ENCODE assay signal across 3 cellular contexts in the genomic region with DNA sequence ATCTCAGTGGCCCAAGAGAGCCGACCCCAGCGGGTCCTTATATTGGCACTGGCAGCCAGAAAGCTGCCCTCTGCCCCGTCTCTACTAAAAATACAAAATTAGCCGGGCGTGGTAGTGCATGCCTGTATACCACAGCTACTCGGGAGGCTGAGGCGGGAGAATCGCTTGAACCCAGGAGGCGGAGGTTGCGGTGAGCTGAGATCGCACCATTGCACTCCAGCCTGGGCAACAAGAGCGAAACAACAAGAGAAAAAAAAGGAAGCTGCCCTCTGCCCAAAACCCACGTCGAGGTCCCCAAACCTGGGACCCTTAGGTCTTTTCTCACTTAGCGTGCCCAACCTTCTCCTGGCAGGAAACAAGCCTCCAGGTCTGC. TPM values are rescaled to one million over a fixed set of nuclear protein-coding genes. Genes with fewer than 3 reads are reported as not detected.
A peak's percentile ranks its signal among the peaks of the same experiment; 100 is the strongest.
DNase-seq lines count a peak whose midpoint lies in the region; ATAC-seq and TF ChIP-seq lines count a peak whose summit lies in the region.
"Not testable (repeated sequence)": the region's sequence is repeated elsewhere in the genome, so short reads cannot be mapped to it uniquely, and the experiment has no call there.
"Had no signal": no experiment of that assay in that cellular context is flagged by ENCODE, and none has a peak within 500 bp of the region (broad histone marks: within the 10 kb centered on the region; RNA-seq: fewer than 3 reads in every experiment).

No MANE protein-coding gene starts in this region.

- peaks cover 33 to 69% (median 63%) of the 10 kb centered on the region in 4 donors for H3K4me1 Mint-ChIP-seq in naive thymus-derived CD8-positive, alpha-beta T cell

- not testable (repeated sequence) for H4K20me1 ChIP-seq in SK-N-SH (ENCODE audit: insufficient read depth)

- peak overlapping the region; percentile 76 to 96 for H3K4me3 ChIP-seq in SK-N-SH (ENCODE audit: low read depth in 2 of 2, low read length in 1 of 2)

- not testable (repeated sequence) for ATAC-seq in naive thymus-derived CD8-positive, alpha-beta T cell

- peaks cover 23% of the 10 kb centered on the region for H3K79me2 ChIP-seq in SK-N-SH (ENCODE audit: insufficient read depth)

- H3K4me2 ChIP-seq in SK-N-SH = peak overlapping the region; percentile 91

- H3F3A ChIP-seq in SK-N-SH (replicated peaks; ENCODE audit: insufficient read depth) = not testable (repeated sequence)

- H3K9me3 Mint-ChIP-seq in naive thymus-derived CD8-positive, alpha-beta T cell = not testable (repeated sequence)

- H3K27me3 ChIP-seq in SK-N-SH (ENCODE audit: insufficient read depth) = not testable (repeated sequence)

- peak overlapping the region; percentile 95; the same call in 1 of the 2 replicates for H2AFZ ChIP-seq in SK-N-SH (ENCODE audit: low read depth)

- DNase-seq in SK-N-SH; naive thymus-derived CD8-positive, alpha-beta T cell: not testable (repeated sequence)

- not testable (repeated sequence) for TF ChIP-seq EP300 in SK-N-SH (IDR thresholded peaks at IDR 0.05; ENCODE audit: borderline replicate concordance in 1 of 2, low read depth in 1 of 2, low read length in 1 of 2)

- peak overlapping the region; percentile 72 for H3K9ac ChIP-seq in SK-N-SH

- CTCF ChIA-PET in SK-N-SH (lab: Yijun Ruan, JAX) = interaction anchor here (1.1 to 3.9 kb wide), 12 partner anchors 15 to 153 kb away, joined by 3 to 17 read pairs (median 6); partner anchors contain the start of gene CASP2

- TF ChIP-seq RAD21 in SK-N-SH (IDR thresholded peaks at IDR 0.05; ENCODE audit: low read length) = not testable (repeated sequence)

- not testable (repeated sequence) for H3K9me3 ChIP-seq in SK-N-SH

- peaks cover 0 to 48% (median 7%) of the 10 kb centered on the region in 3 donors for H3K36me3 Mint-ChIP-seq in naive thymus-derived CD8-positive, alpha-beta T cell

- WGBS in SK-N-SH (ENCODE audit: low lambda C conversion rate) = 81% methylated on average over 15 of the region's 15 CpGs

- H3K27me3 Mint-ChIP-seq in naive thymus-derived CD8-positive, alpha-beta T cell = not testable (repeated sequence)

- peak overlapping the region; percentile 92 to 99 (median 96) for H3K4me3 Mint-ChIP-seq in naive thymus-derived CD8-positive, alpha-beta T cell

- H3K36me3 ChIP-seq in SK-N-SH (replicated peaks in 1 of 2; ENCODE audit: control insufficient read depth in 1 of 2, insufficient read depth in 2 of 2, low read length in 1 of 2) = peaks cover 37% of the 10 kb centered on the region in 2 experiments

- TF ChIP-seq CTCF in SK-N-SH (IDR thresholded peaks at IDR 0.05) = not testable (repeated sequence)

- H3K9me2 ChIP-seq in SK-N-SH = not testable (repeated sequence)

- peaks cover 7 to 12% of the 10 kb centered on the region in 2 experiments; a peak in 2 of 4 replicates for H3K4me1 ChIP-seq in SK-N-SH (ENCODE audit: control insufficient read depth in 1 of 2, insufficient read depth in 2 of 2, low read depth in 1 of 2, low read length in 1 of 2)

- H3K27ac ChIP-seq in SK-N-SH (ENCODE audit: low read depth in 2 of 2, low read length in 1 of 2) = not testable (repeated sequence)

- H3K27ac Mint-ChIP-seq in naive thymus-derived CD8-positive, alpha-beta T cell = peak overlapping the region; percentile 94 to 97 (median 96)

- POLR2A ChIA-PET in SK-N-SH (lab: Yijun Ruan, JAX) = interaction anchor here (0.5 to 1.6 kb wide), 2 partner anchors 7 to 24 kb away, joined by 4 to 13 read pairs; partner anchors contain the start of gene CASP2
- POLR2A ChIA-PET in naive thymus-derived CD8-positive, alpha-beta T cell (lab: Charles Lee) = interaction anchor here (0.6 to 7.8 kb wide), 8 partner anchors 9 to 145 kb away, joined by 3 to 51 read pairs (median 6); partner anchors contain the start of genes CASP2 and EPHA1

RNA-seq across cellular contexts. Expression of gene GSTK1, which starts 0.9 kb away (rescaled TPM):
- polyA plus RNA-seq in SK-N-SH (2012; rRNA removed) = 299 and 354 TPM in 2 replicates
- 210 and 257 TPM in 2 replicates for polyA plus RNA-seq in SK-N-SH (2012; cell fraction: cytosol; rRNA removed)
- 826 and 869 TPM in 2 replicates for polyA plus RNA-seq in SK-N-SH (2012; cell fraction: nucleus; rRNA removed)
- 100 to 1,000 TPM; 278 to 283 TPM for total RNA-seq in naive thymus-derived CD8-positive, alpha-beta T cell
- polyA plus RNA-seq in naive thymus-derived CD8-positive, alpha-beta T cell = 100 to 1,000 TPM; 310 to 355 (median 330) TPM

RNA-seq across cellular contexts. Expression of gene TMEM139, which starts 20.6 kb away (rescaled TPM):
- polyA plus RNA-seq in SK-N-SH (2012; rRNA removed) = 0.05 and 0.19 TPM in 2 replicates
- polyA plus RNA-seq in SK-N-SH (2012; cell fraction: cytosol; rRNA removed) = 0.07 and 0.14 TPM in 2 replicates
- 0.15 and 0.36 TPM in 2 replicates for polyA plus RNA-seq in SK-N-SH (2012; cell fraction: nucleus; rRNA removed)
- 1 to 10 TPM in 1 of 2 experiments, under 1 TPM in 1; 0.29 to 1.2 TPM for total RNA-seq in naive thymus-derived CD8-positive, alpha-beta T cell
- under 1 TPM in 1 of 3 donors, not detected in 2; 0.60 TPM for polyA plus RNA-seq in naive thymus-derived CD8-positive, alpha-beta T cell

RNA-seq across cellular contexts. Expression of gene CASP2, which starts 24.0 kb away (rescaled TPM):
- polyA plus RNA-seq in SK-N-SH (2012; rRNA removed) = 19.7 and 22.3 TPM in 2 replicates
- polyA plus RNA-seq in SK-N-SH (2012; cell fraction: cytosol; rRNA removed) = 13.1 and 15.6 TPM in 2 replicates
- 29.2 and 44.4 TPM in 2 replicates for polyA plus RNA-seq in SK-N-SH (2012; cell fraction: nucleus; rRNA removed)
- 10 to 100 TPM; 64.9 to 68.2 TPM for total RNA-seq in naive thymus-derived CD8-positive, alpha-beta T cell
- 10 to 100 TPM; 12.1 to 22.0 (median 14.6) TPM for polyA plus RNA-seq in naive thymus-derived CD8-positive, alpha-beta T cell

RNA-seq across cellular contexts. Expression of gene TAS2R40, which starts 42.3 kb away (rescaled TPM):
- polyA plus RNA-seq in SK-N-SH (2012; rRNA removed) = not detected in 2 replicates
- polyA plus RNA-seq in SK-N-SH (2012; cell fraction: cytosol; rRNA removed) = not detected in 2 replicates
- polyA plus RNA-seq in SK-N-SH (2012; cell fraction: nucleus; rRNA removed) = not detected in 2 replicates
- not detected for total RNA-seq in naive thymus-derived CD8-positive, alpha-beta T cell
- polyA plus RNA-seq in naive thymus-derived CD8-positive, alpha-beta T cell = not detected
- total RNA-seq: activated CD8-positive, alpha-beta memory T cell treated with anti-CD3 and anti-CD28 coated beads for 36 hours had no signal

RNA-seq across cellular contexts. Expression of gene CLCN1, which starts 51.7 kb away (rescaled TPM):
- polyA plus RNA-seq in SK-N-SH (2012; rRNA removed) = 0.10 and 0.12 TPM in 2 replicates
- polyA plus RNA-seq in SK-N-SH (2012; cell fraction: cytosol; rRNA removed) = 0.06 and 0.12 TPM in 2 replicates
- 0.07 and 0.08 TPM in 2 replicates for polyA plus RNA-seq in SK-N-SH (2012; cell fraction: nucleus; rRNA removed)
- total RNA-seq in naive thymus-derived CD8-positive, alpha-beta T cell = not detected
- polyA plus RNA-seq in naive thymus-derived CD8-positive, alpha-beta T cell = not detected
- total RNA-seq: activated CD8-positive, alpha-beta memory T cell treated with anti-CD3 and anti-CD28 coated beads for 36 hours had no signal
